Comparison of ENCODE assay signal across 11 cellular contexts in the genomic region with DNA sequence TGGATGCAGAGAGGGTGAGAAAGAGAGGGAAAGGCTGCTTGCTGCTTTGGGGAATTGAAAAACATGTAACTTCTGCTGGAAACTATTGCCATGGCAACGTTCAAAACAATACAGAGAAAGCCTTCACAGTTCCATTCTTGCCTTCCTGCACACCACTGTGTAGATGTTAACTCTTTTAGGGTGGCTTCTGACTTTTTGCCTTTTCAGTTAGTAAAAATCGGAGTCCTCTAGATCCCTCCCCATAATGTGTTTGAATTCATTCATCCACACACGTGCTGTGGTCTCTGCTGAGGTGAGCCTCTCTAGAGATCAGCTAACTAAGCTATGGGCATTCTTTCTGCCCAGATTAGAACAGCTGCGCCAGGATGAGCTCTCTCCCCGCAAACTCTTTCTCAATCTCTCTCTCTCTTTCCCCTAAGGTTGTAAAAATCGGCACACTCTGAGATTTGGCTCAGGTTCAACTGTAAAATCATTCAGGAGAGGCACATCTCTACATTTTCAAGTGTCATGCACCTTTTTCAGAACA.
DNase-seq lines count a peak whose midpoint lies in the region; ATAC-seq and TF ChIP-seq lines count a peak whose summit lies in the region.
"Had no signal": no experiment of that assay in that cellular context is flagged by ENCODE, and none has a peak within 500 bp of the region (broad histone marks: within the 10 kb centered on the region; RNA-seq: fewer than 3 reads in every experiment).

No MANE protein-coding gene starts in this region.

- H3K4me3 ChIP-seq in neural progenitor cell, result no peak overlapping the region

- H3K9me3 Mint-ChIP-seq in neural progenitor cell, result no peaks in the 10 kb centered on the region

- no peaks in the 10 kb centered on the region for H3K79me2 ChIP-seq in neural progenitor cell (ENCODE audit: low read depth)

- no peaks in the 10 kb centered on the region for H3K27me3 ChIP-seq in neural progenitor cell

- peak; percentile 64 for ATAC-seq in GM19023 (IDR thresholded peaks at IDR 0.05; ENCODE audit: unreplicated experiment)
- ATAC-seq in HG03342 (IDR thresholded peaks at IDR 0.05; ENCODE audit: unreplicated experiment), result peak; percentile 85
- ATAC-seq in GM18520 (IDR thresholded peaks at IDR 0.05; ENCODE audit: unreplicated experiment), result no peak
- ATAC-seq in HG02970 (IDR thresholded peaks at IDR 0.05; ENCODE audit: low FRiP score, unreplicated experiment), result no peak
- ATAC-seq: naive thymus-derived CD8-positive, alpha-beta T cell; stimulated activated naive CD8-positive, alpha-beta T cell treated with anti-CD3 and anti-CD28 coated beads, Interleukin-15, Interleukin-2, amounts not matched to agents 100 U/mL and 50 U/mL, for 24 hours had no signal

- TF ChIP-seq CTCF in neural progenitor cell (IDR thresholded peaks at IDR 0.05), result no peak

- peak overlapping the region; percentile 81 for H3K27ac Mint-ChIP-seq in neural progenitor cell
- H3K27ac Mint-ChIP-seq: naive thymus-derived CD8-positive, alpha-beta T cell; T-helper 2 cell treated with Interferon-gamma antibody and Interleukin-4, amounts not matched to agents 5 μg/mL and 100 μg/mL, for 36 hours had no signal

- H2AFZ ChIP-seq in neural progenitor cell (replicated peaks), result peak overlapping the region; percentile 46

- no peak for DNase-seq in neural progenitor cell (ENCODE audit: low spot score)
- DNase-seq in HuH-7 (ENCODE audit: low spot score), result no peak
- DNase-seq: activated CD8-positive, alpha-beta memory T cell treated with anti-CD3 and anti-CD28 coated beads, Interleukin-2, amount 50 U/mL, for 4 hours; naive thymus-derived CD8-positive, alpha-beta T cell; stimulated activated naive CD8-positive, alpha-beta T cell treated with anti-CD3 and anti-CD28 coated beads, Interleukin-15, Interleukin-2, amounts not matched to agents 100 U/mL and 50 U/mL, for 24 hours had no signal

- peaks cover 14% of the 10 kb centered on the region for H3K4me1 ChIP-seq in neural progenitor cell

- H3K36me3 ChIP-seq in neural progenitor cell, result no peaks in the 10 kb centered on the region

- H3K36me3 Mint-ChIP-seq in neural progenitor cell, result no peaks in the 10 kb centered on the region
- H3K36me3 Mint-ChIP-seq: naive thymus-derived CD8-positive, alpha-beta T cell had no signal

- peak overlapping the region; percentile 74 for H3K27ac ChIP-seq in cingulate gyrus (ENCODE audit: low read depth, low read length)
- H3K27ac ChIP-seq in neural progenitor cell, result no peak overlapping the region

- H3K4me3 Mint-ChIP-seq in neural progenitor cell, result peak overlapping the region; percentile 63
- H3K4me3 Mint-ChIP-seq: naive thymus-derived CD8-positive, alpha-beta T cell; T-helper 2 cell treated with Interferon-gamma antibody and Interleukin-4, amounts not matched to agents 5 μg/mL and 100 μg/mL, for 36 hours had no signal

- peaks cover 25% of the 10 kb centered on the region for H3K4me1 Mint-ChIP-seq in neural progenitor cell
- H3K4me1 Mint-ChIP-seq: naive thymus-derived CD8-positive, alpha-beta T cell had no signal

- no peak overlapping the region for H3K4me2 ChIP-seq in neural progenitor cell

- no peak overlapping the region for H3K9ac ChIP-seq in neural progenitor cell

- no peaks in the 10 kb centered on the region for H3K27me3 Mint-ChIP-seq in neural progenitor cell (ENCODE audit: insufficient read depth, low read depth)
- H3K27me3 Mint-ChIP-seq: naive thymus-derived CD8-positive, alpha-beta T cell had no signal

- H3F3A ChIP-seq in neural progenitor cell (ENCODE audit: low read depth), result no peaks in the 10 kb centered on the region

- H4K20me1 ChIP-seq in neural progenitor cell (ENCODE audit: low read depth), result no peaks in the 10 kb centered on the region

- no peaks in the 10 kb centered on the region for H3K9me3 ChIP-seq in neural progenitor cell (ENCODE audit: low read depth)

Comparison
In these comparisons a context has a peak if more than half of its experiments do, and no peak if none do; other contexts are left out.
1. ATAC-seq: peak in GM19023 (single experiment) and HG03342 (single experiment); none in GM18520 (single experiment) and HG02970 (single experiment).